Comparison of ENCODE assay signal across 18 cellular contexts in the genomic region with DNA sequence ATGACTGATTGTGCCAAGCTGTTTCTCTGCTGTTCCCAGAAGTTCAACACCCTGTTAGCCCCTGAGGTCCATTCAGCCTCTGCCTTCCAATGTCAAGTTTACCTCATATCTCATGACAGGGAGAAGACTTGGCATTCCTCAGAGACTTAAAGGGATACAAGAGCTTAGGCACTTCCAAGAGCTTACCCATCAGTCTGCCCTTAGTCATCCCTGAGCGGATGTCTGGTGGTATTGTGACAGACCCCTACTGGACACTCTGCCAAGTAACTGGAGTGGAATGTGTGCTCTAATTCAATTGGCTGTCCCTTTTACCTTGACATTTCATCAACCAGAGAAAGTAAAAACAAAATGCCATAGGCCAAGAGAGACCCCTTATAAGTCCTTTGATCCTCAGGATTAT.
"Had no signal": no experiment of that assay in that cellular context is flagged by ENCODE, and none has a peak within 500 bp of the region (broad histone marks: within the 10 kb centered on the region; RNA-seq: fewer than 3 reads in every experiment).

No MANE protein-coding gene starts in this region.

- DNase-seq: activated B cell treated with CpG ODN at 0.5 μM for 24 hours; activated CD4-positive, alpha-beta T cell treated with anti-CD3 and anti-CD28 coated beads, Interleukin-2, amount 10 ng/mL, durations not matched to agents 7 days and 5 days; activated naive CD8-positive, alpha-beta T cell treated with anti-CD3 and anti-CD28 coated beads for 36 hours; anterior cingulate cortex; erythroblast; hypothalamus; kidney glomerular epithelial cell; nephron progenitor cell; occipital lobe; stimulated activated CD4-positive, alpha-beta T cell treated with anti-CD3 and anti-CD28 coated beads, Interleukin-4, amount 100 ng/mL, for 24 hours; stimulated activated naive CD4-positive, alpha-beta T cell; substantia nigra; uterus had no signal

- FAIRE-seq: colon had no signal

- H3K27me3 Mint-ChIP-seq: activated B cell treated with CpG ODN at 0.5 μM for 24 hours; activated CD4-positive, alpha-beta T cell treated with anti-CD3 and anti-CD28 coated beads, Interleukin-2, amount 10 ng/mL, durations not matched to agents 7 days and 5 days; activated naive CD8-positive, alpha-beta T cell treated with anti-CD3 and anti-CD28 coated beads for 36 hours had no signal

- H3K27ac Mint-ChIP-seq: activated B cell treated with CpG ODN at 0.5 μM for 24 hours; activated CD4-positive, alpha-beta T cell treated with anti-CD3 and anti-CD28 coated beads, Interleukin-2, amount 10 ng/mL, durations not matched to agents 7 days and 5 days; activated naive CD8-positive, alpha-beta T cell treated with anti-CD3 and anti-CD28 coated beads for 36 hours; nephron progenitor cell; T-helper 1 cell treated with Interleukin-12 subunit alpha and Interleukin-12 subunit beta and Interleukin-4 antibody, amounts not matched to agents 30 μg/mL and 1 μg/mL, for 36 hours had no signal

- H3K4me3 Mint-ChIP-seq: activated B cell treated with CpG ODN at 0.5 μM for 24 hours; activated CD4-positive, alpha-beta T cell treated with anti-CD3 and anti-CD28 coated beads, Interleukin-2, amount 10 ng/mL, durations not matched to agents 7 days and 5 days; activated naive CD8-positive, alpha-beta T cell treated with anti-CD3 and anti-CD28 coated beads for 36 hours; nephron progenitor cell; T-helper 1 cell treated with Interleukin-12 subunit alpha and Interleukin-12 subunit beta and Interleukin-4 antibody, amounts not matched to agents 30 μg/mL and 1 μg/mL, for 36 hours had no signal

- H3K4me3 ChIP-seq: right atrium auricular region, skin epidermis, tibial nerve, uterus had no signal

- H3K36me3 ChIP-seq: right atrium auricular region, tibial nerve, uterus had no signal

- H3K27me3 ChIP-seq: right atrium auricular region, tibial nerve, uterus had no signal

- H3K4me1 Mint-ChIP-seq: activated B cell treated with CpG ODN at 0.5 μM for 24 hours; activated CD4-positive, alpha-beta T cell treated with anti-CD3 and anti-CD28 coated beads, Interleukin-2, amount 10 ng/mL, durations not matched to agents 7 days and 5 days; activated naive CD8-positive, alpha-beta T cell treated with anti-CD3 and anti-CD28 coated beads for 36 hours; nephron progenitor cell had no signal
